Comparison of ENCODE assay signal across 8 cellular contexts in genomic region chr15:51094606-51095569, GRCh38. TPM values are rescaled to one million over a fixed set of nuclear protein-coding genes. Genes with fewer than 3 reads are reported as not detected.
DNase-seq lines count a peak whose midpoint lies in the region; ATAC-seq and TF ChIP-seq lines count a peak whose summit lies in the region.

Gene TNFAIP8L3 (minus strand): TSS chr15:51094906. CDS start chr15:51094595, 311 bp downstream.

- no peak within 1 kb of the TSS for H3K27ac ChIP-seq in upper lobe of right lung

- no peaks in the 10 kb centered on the region for H3K36me3 Mint-ChIP-seq in dendritic cell treated with granulocyte-macrophage colony-stimulating factor and Interleukin-4, amounts not matched to agents 40 ng/mL and 50 ng/mL, for 4 days (ENCODE audit: low read depth)

- DNase-seq in EH (ENCODE audit: low read depth) (peak; percentile 30), NCI-H146 treated with DMSO at 0.1 percent for 48 hours (lab: John Stamatoyannopoulos, UW; ENCODE audit: unreplicated experiment) (peak; percentile 3), lung microvascular endothelial cell (ENCODE audit: low read depth in 2 of 2) (peak; percentile 63 to 92), upper lobe of right lung (peak; percentile 66), A172 (ENCODE audit: low spot score) (no peak), NCI-H2029 treated with DMSO at 0.1 percent for 48 hours (lab: John Stamatoyannopoulos, UW) (no peak), superior temporal gyrus (ENCODE audit: extremely low spot score) (no peak)

- H3K4me3 ChIP-seq in upper lobe of right lung = peak within 1 kb of the TSS; percentile 60

- H3K4me1 ChIP-seq in upper lobe of right lung = peaks cover 20% of the 10 kb centered on the region

- peaks cover 9% of the 10 kb centered on the region for H3K27me3 ChIP-seq in upper lobe of right lung

- peak; percentile 57 for ATAC-seq in upper lobe of right lung

- H3K27me3 Mint-ChIP-seq in dendritic cell treated with granulocyte-macrophage colony-stimulating factor and Interleukin-4, amounts not matched to agents 40 ng/mL and 50 ng/mL, for 4 days = peaks cover 78% of the 10 kb centered on the region

- peaks cover 35% of the 10 kb centered on the region for H3K4me1 Mint-ChIP-seq in dendritic cell treated with granulocyte-macrophage colony-stimulating factor and Interleukin-4, amounts not matched to agents 40 ng/mL and 50 ng/mL, for 4 days (ENCODE audit: low read depth)

- no peaks in the 10 kb centered on the region for H3K9me3 Mint-ChIP-seq in dendritic cell treated with granulocyte-macrophage colony-stimulating factor and Interleukin-4, amounts not matched to agents 40 ng/mL and 50 ng/mL, for 4 days

- no peaks in the 10 kb centered on the region for H3K9me3 ChIP-seq in upper lobe of right lung

- no peak within 1 kb of the TSS for H3K27ac Mint-ChIP-seq in dendritic cell treated with granulocyte-macrophage colony-stimulating factor and Interleukin-4, amounts not matched to agents 40 ng/mL and 50 ng/mL, for 4 days

- intact Hi-C loops in dendritic cell treated with granulocyte-macrophage colony-stimulating factor and Interleukin-4, amounts not matched to agents 40 ng/mL and 50 ng/mL, for 4 days (cut with micrococcal nuclease) = loop anchor here (5.0 kb wide), 1 partner anchor 48 kb away; no protein-coding TSS in a partner anchor
- intact Hi-C loops in upper lobe of right lung (cut with DNase I) = no loop called here

- no peak for TF ChIP-seq CTCF in upper lobe of right lung (IDR thresholded peaks at IDR 0.05)

- H3K36me3 ChIP-seq in upper lobe of right lung = no peaks in the 10 kb centered on the region

- peak within 1 kb of the TSS; percentile 70 for H3K4me3 Mint-ChIP-seq in dendritic cell treated with granulocyte-macrophage colony-stimulating factor and Interleukin-4, amounts not matched to agents 40 ng/mL and 50 ng/mL, for 4 days

RNA-seq across cellular contexts. Expression of gene TNFAIP8L3, which starts in this region (rescaled TPM):
- total RNA-seq in lung microvascular endothelial cell = 69.1 and 112 TPM in 2 replicates
- 10.9 TPM for total RNA-seq in upper lobe of right lung
- 0.07 TPM in 1 of 2 replicates, not detected in the other for total RNA-seq in A172 (2014; rRNA removed; shearing (Covaris generic))

Comparison
In these comparisons a context has a peak if more than half of its experiments do, and no peak if none do; other contexts are left out.
1. RNA of gene TNFAIP8L3 (total RNA-seq): 69.1 to 112 TPM in lung microvascular endothelial cell and 10.9 TPM in upper lobe of right lung (single experiment); 0.07 TPM in A172; every median in the first group is over 10 times any median in the second.
2. DNase-seq: peak in EH (single experiment), NCI-H146 treated with DMSO at 0.1 percent for 48 hours (single experiment), lung microvascular endothelial cell (2 of 2) and upper lobe of right lung (single experiment); none in A172 (single experiment), NCI-H2029 treated with DMSO at 0.1 percent for 48 hours (single experiment) and superior temporal gyrus (single experiment).